ENCODE assay signal across 1 cellular context in genomic region chr12:54051081-54051912, GRCh38.
A peak's percentile ranks its signal among the peaks of the same experiment; 100 is the strongest.
TF ChIP-seq lines count a peak whose summit lies in the region.

No MANE protein-coding gene starts in this region.

TF ChIP-seq in GM12878, 131 proteins besides CTCF, POLR2A, EP300 and RAD21:
- TF ChIP-seq PBX3 (IDR thresholded peaks at IDR 0.05; ENCODE audit: insufficient replicate concordance, low read depth, low read length) (no peak), EGR1 (IDR thresholded peaks at IDR 0.05; ENCODE audit: borderline replicate concordance in 1 of 2, low read depth in 2 of 2, low read length in 2 of 2) (peak in 1 of 2 experiments; percentile 85; a peak in 2 of 3 replicates), FOS (IDR thresholded peaks at IDR 0.05; ENCODE audit: borderline replicate concordance, extremely low read depth, insufficient read length) (no peak), KAT2A (conservative IDR thresholded peaks at IDR 0.05; ENCODE audit: control insufficient read depth, low read depth, low read length) (no peak), RUNX3 (IDR thresholded peaks at IDR 0.05; ENCODE audit: low read length) (peak; percentile 56), CBFB (IDR thresholded peaks at IDR 0.05; ENCODE audit: low read depth) (no peak), TCF3 (IDR thresholded peaks at IDR 0.05; ENCODE audit: borderline replicate concordance, insufficient read depth, low read depth, low read length) (no peak), BCLAF1 (IDR thresholded peaks at IDR 0.05) (no peak)
